ENCODE assay signal across 21 cellular contexts in the genomic region with DNA sequence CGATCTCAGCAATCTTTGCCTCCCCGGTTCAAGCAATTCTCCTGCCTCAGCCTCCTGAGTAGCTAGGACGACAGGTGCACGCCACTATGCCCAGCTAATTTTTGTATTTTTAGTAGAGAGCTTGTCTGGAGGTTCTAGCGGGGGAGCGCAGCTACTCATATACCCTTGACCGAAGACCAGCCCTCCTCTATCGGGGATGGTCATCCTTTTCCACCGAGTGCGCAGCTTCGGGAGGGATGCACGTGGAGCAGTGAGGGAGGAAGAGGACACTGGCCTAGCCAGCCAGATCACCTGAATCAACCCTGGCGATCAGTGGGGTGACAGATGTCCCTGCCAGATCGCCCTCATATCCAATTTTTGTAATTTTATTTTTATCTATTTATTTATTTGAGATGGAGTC. TPM values are rescaled to one million over a fixed set of nuclear protein-coding genes. Genes with fewer than 3 reads are reported as not detected.
DNase-seq lines count a peak whose midpoint lies in the region; ATAC-seq and TF ChIP-seq lines count a peak whose summit lies in the region.
"Had no signal": no experiment of that assay in that cellular context is flagged by ENCODE, and none has a peak within 500 bp of the region (broad histone marks: within the 10 kb centered on the region; RNA-seq: fewer than 3 reads in every experiment).

No MANE protein-coding gene starts in this region.

- intact Hi-C loops in posterior vena cava (cut with DNase I) (no loop called here), upper lobe of right lung (cut with DNase I) (no loop called here), Right ventricle myocardium superior (cut with DNase I) (no loop called here)
- intact Hi-C loops in activated CD4-positive, alpha-beta T cell treated with anti-CD3 and anti-CD28 coated beads, Interleukin-2, amount 10 ng/mL, durations not matched to agents 24 days and 14 days (cut with micrococcal nuclease): no loop called here

- no peaks in the 10 kb centered on the region for H3K36me3 Mint-ChIP-seq in nephron progenitor cell (ENCODE audit: low read depth)
- H3K36me3 Mint-ChIP-seq in activated CD4-positive, alpha-beta T cell treated with anti-CD3 and anti-CD28 coated beads, Interleukin-2, amount 10 ng/mL, durations not matched to agents 24 days and 14 days (ENCODE audit: low read depth): no peaks in the 10 kb centered on the region
- H3K36me3 Mint-ChIP-seq: CD8-positive, alpha-beta T cell had no signal

- DNase-seq in activated CD8-positive, alpha-beta memory T cell treated with anti-CD3 and anti-CD28 coated beads, Interleukin-2, amount 50 U/mL, for 48 hours: peak; percentile 6
- DNase-seq in activated CD8-positive, alpha-beta memory T cell treated with anti-CD3 and anti-CD28 coated beads for 24 hours: no peak
- DNase-seq in nephron progenitor cell (no peak), posterior vena cava (ENCODE audit: low spot score) (peak; percentile 35), upper lobe of right lung (peak; percentile 39), Right ventricle myocardium superior (no peak)
- DNase-seq in activated CD4-positive, alpha-beta T cell treated with anti-CD3 and anti-CD28 coated beads, Interleukin-2, amount 10 ng/mL, durations not matched to agents 24 days and 14 days: no peak
- DNase-seq: AML-193; Caco-2; Calu3; CD4-positive, alpha-beta T cell; CD8-positive, alpha-beta T cell; DMS79 treated with DMSO at 0.1 percent for 48 hours; GF-D8 had no signal

- no peak overlapping the region for H3K27ac ChIP-seq in upper lobe of right lung
- H3K27ac ChIP-seq: 22Rv1; A549; BLaER1 treated with 17β-estradiol and CSF1 and Interleukin-3, amounts not matched to agents 10 nM and 100 nM; C4-2B had no signal

- no peaks in the 10 kb centered on the region for H3K4me1 Mint-ChIP-seq in nephron progenitor cell
- H3K4me1 Mint-ChIP-seq in activated CD4-positive, alpha-beta T cell treated with anti-CD3 and anti-CD28 coated beads, Interleukin-2, amount 10 ng/mL, durations not matched to agents 24 days and 14 days: no peaks in the 10 kb centered on the region
- H3K4me1 Mint-ChIP-seq: B cell had no signal

- H3K27ac Mint-ChIP-seq in nephron progenitor cell: peak overlapping the region; percentile 42
- H3K27ac Mint-ChIP-seq in activated CD4-positive, alpha-beta T cell treated with anti-CD3 and anti-CD28 coated beads, Interleukin-2, amount 10 ng/mL, durations not matched to agents 24 days and 14 days: no peak overlapping the region
- H3K27ac Mint-ChIP-seq: B cell; CD4-positive, alpha-beta T cell; CD8-positive, alpha-beta T cell had no signal

- H3K27me3 Mint-ChIP-seq in nephron progenitor cell (ENCODE audit: low read depth, poor library complexity): peaks cover 4% of the 10 kb centered on the region
- H3K27me3 Mint-ChIP-seq in activated CD4-positive, alpha-beta T cell treated with anti-CD3 and anti-CD28 coated beads, Interleukin-2, amount 10 ng/mL, durations not matched to agents 24 days and 14 days: no peaks in the 10 kb centered on the region
- H3K27me3 Mint-ChIP-seq: B cell; CD4-positive, alpha-beta T cell had no signal

- no peaks in the 10 kb centered on the region for H3K9me3 ChIP-seq in upper lobe of right lung
- H3K9me3 ChIP-seq: A549; BLaER1 treated with 17β-estradiol and CSF1 and Interleukin-3, amounts not matched to agents 10 nM and 100 nM; Caco-2 had no signal

- no peaks in the 10 kb centered on the region for H3K36me3 ChIP-seq in upper lobe of right lung
- H3K36me3 ChIP-seq: BLaER1 treated with 17β-estradiol and CSF1 and Interleukin-3, amounts not matched to agents 10 nM and 100 nM had no signal

- no peak for TF ChIP-seq CTCF in nephron progenitor cell (IDR thresholded peaks at IDR 0.05)
- TF ChIP-seq CTCF in upper lobe of right lung (IDR thresholded peaks at IDR 0.05): no peak

- no peak overlapping the region for H3K4me3 Mint-ChIP-seq in nephron progenitor cell
- no peak overlapping the region for H3K4me3 Mint-ChIP-seq in activated CD4-positive, alpha-beta T cell treated with anti-CD3 and anti-CD28 coated beads, Interleukin-2, amount 10 ng/mL, durations not matched to agents 24 days and 14 days
- H3K4me3 Mint-ChIP-seq: B cell; CD4-positive, alpha-beta T cell; CD8-positive, alpha-beta T cell had no signal

- H3K9me3 Mint-ChIP-seq in nephron progenitor cell: no peaks in the 10 kb centered on the region
- no peaks in the 10 kb centered on the region for H3K9me3 Mint-ChIP-seq in activated CD4-positive, alpha-beta T cell treated with anti-CD3 and anti-CD28 coated beads, Interleukin-2, amount 10 ng/mL, durations not matched to agents 24 days and 14 days
- H3K9me3 Mint-ChIP-seq: CD4-positive, alpha-beta T cell; CD8-positive, alpha-beta T cell had no signal

- H3K27me3 ChIP-seq in upper lobe of right lung: no peaks in the 10 kb centered on the region
- H3K27me3 ChIP-seq: BLaER1 treated with 17β-estradiol and CSF1 and Interleukin-3, amounts not matched to agents 10 nM and 100 nM had no signal

- H3K4me3 ChIP-seq in upper lobe of right lung: no peak overlapping the region
- H3K4me3 ChIP-seq: A549; BLaER1 treated with 17β-estradiol and CSF1 and Interleukin-3, amounts not matched to agents 10 nM and 100 nM had no signal

- no peaks in the 10 kb centered on the region for H3K4me1 ChIP-seq in upper lobe of right lung
- H3K4me1 ChIP-seq: A549, Caco-2 had no signal

- ATAC-seq in upper lobe of right lung (no peak), GM21360 (IDR thresholded peaks at IDR 0.05; ENCODE audit: unreplicated experiment) (no peak), Right ventricle myocardium superior (ENCODE audit: poor library complexity) (no peak)
- ATAC-seq: A549; CD8-positive, alpha-beta T cell had no signal

RNA-seq across cellular contexts. Expression of gene SLC7A9, which starts 6.8 kb away (rescaled TPM):
- under 1 TPM in 1 of 2 donors, not detected in 1; 0.28 TPM for total RNA-seq in posterior vena cava
- total RNA-seq in upper lobe of right lung: 0.46 TPM
- 0.12 TPM in 1 of 2 replicates, not detected in the other for total RNA-seq in activated CD4-positive, alpha-beta T cell treated with anti-CD3 and anti-CD28 coated beads, Interleukin-2, amount 10 ng/mL, durations not matched to agents 24 days and 14 days
- total RNA-seq in Right ventricle myocardium superior: not detected
- total RNA-seq: A172; CD8-positive, alpha-beta T cell had no signal

Comparison
In these comparisons a context has a peak if more than half of its experiments do, and no peak if none do; other contexts are left out.
1. DNase-seq: peak in activated CD8-positive, alpha-beta memory T cell treated with anti-CD3 and anti-CD28 coated beads, Interleukin-2, amount 50 U/mL, for 48 hours (single experiment), posterior vena cava (single experiment) and upper lobe of right lung (single experiment); none in activated CD8-positive, alpha-beta memory T cell treated with anti-CD3 and anti-CD28 coated beads for 24 hours (single experiment), nephron progenitor cell (single experiment), activated CD4-positive, alpha-beta T cell treated with anti-CD3 and anti-CD28 coated beads, Interleukin-2, amount 10 ng/mL, durations not matched to agents 24 days and 14 days (single experiment) and Right ventricle myocardium superior (single experiment).